In the genomic region with DNA sequence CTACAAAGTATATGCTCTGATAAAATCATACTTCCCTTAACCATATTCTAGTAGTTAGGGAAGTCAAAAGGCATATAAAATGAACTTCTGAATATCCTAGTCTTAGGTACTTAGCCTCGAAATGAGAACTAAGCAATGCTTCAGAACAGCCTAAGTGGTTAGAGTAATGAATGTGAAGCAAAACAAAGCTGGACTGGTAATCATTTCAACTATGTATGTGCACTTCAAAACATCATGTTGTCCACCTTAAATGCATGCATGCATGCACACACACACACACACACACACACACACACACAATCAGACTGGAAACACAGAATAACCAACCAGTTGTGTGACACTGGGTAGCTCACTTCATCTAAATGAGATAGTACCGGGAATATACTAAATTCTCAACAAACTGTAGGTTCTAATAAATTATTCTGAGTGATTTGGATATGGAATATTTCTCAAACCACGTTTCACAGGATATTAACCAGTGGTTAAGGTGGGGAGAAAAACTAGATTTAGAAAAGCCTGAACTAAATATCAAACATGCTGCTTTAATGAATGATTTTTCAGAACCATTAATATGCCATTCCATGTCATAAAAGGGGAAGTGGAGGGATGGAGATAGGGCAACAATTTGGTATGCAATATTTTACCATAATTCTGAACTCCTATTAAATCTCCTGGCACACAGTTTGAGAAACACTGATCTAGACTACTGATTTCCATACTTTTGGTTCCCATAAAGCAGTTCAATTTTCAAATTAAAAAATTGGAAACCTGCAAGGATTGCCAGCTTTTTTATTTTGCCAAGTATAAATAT, we compare ENCODE assay signal across 1 cellular context.
TF ChIP-seq lines count a peak whose summit lies in the region.

No MANE protein-coding gene starts in this region.

TF ChIP-seq in HepG2, 621 proteins besides CTCF, POLR2A, EP300 and RAD21:
- TF ChIP-seq ZNF678 (CRISPR knock-in tag; IDR thresholded peaks at IDR 0.05) (no peak), MEF2D (CRISPR knock-in tag; IDR thresholded peaks at IDR 0.05) (no peak), ISL2 (CRISPR knock-in tag; IDR thresholded peaks at IDR 0.05) (no peak), HDAC2 (CRISPR knock-in tag; IDR thresholded peaks at IDR 0.05) (no peak), ARID2 (CRISPR knock-in tag; IDR thresholded peaks at IDR 0.05; ENCODE audit: borderline replicate concordance) (no peak), KDM1A (CRISPR knock-in tag; IDR thresholded peaks at IDR 0.05) (no peak), SIX4 (CRISPR knock-in tag; IDR thresholded peaks at IDR 0.05) (no peak), SRY (CRISPR knock-in tag; IDR thresholded peaks at IDR 0.05) (no peak), AGO1 (IDR thresholded peaks at IDR 0.05; ENCODE audit: low read depth, low read length, poor library complexity, severe bottlenecking) (no peak), ZNF670 (CRISPR knock-in tag; IDR thresholded peaks at IDR 0.05; ENCODE audit: borderline replicate concordance) (no peak), THRA (CRISPR knock-in tag; IDR thresholded peaks at IDR 0.05; ENCODE audit: borderline replicate concordance) (no peak), TFDP1 (CRISPR knock-in tag; IDR thresholded peaks at IDR 0.05; ENCODE audit: borderline replicate concordance) (no peak)
- TF ChIP-seq, protein P1, sequence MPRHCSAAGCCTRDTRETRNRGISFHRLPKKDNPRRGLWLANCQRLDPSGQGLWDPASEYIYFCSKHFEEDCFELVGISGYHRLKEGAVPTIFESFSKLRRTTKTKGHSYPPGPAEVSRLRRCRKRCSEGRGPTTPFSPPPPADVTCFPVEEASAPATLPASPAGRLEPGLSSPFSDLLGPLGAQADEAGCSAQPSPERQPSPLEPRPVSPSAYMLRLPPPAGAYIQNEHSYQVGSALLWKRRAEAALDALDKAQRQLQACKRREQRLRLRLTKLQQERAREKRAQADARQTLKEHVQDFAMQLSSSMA (CRISPR knock-in tag; IDR thresholded peaks at IDR 0.05): no peak
